ENCODE assay signal across 1 cellular context in the genomic region with DNA sequence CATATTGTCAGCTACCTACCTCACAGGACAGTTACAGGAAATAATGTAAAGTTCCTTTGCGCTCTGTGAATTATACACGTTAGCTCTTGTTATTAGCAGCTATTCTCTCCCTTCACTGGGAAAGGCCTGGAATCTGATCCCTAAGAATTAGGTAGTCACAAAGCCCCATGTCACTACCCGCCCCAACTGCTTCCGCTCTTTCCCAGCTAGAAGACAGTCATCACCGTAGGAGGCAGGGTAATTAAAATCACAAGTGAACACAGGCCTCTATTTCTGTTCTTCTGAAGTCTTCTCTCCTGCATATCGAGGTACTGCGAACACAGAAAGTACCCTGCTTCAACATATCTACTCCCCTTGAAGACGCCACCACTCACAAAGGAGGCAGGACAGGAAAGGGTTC.
TF ChIP-seq lines count a peak whose summit lies in the region.

No MANE protein-coding gene starts in this region.

TF ChIP-seq in HCT116, 20 proteins besides CTCF, POLR2A, EP300 and RAD21 (continued from another document):
- TF ChIP-seq, protein P1, sequence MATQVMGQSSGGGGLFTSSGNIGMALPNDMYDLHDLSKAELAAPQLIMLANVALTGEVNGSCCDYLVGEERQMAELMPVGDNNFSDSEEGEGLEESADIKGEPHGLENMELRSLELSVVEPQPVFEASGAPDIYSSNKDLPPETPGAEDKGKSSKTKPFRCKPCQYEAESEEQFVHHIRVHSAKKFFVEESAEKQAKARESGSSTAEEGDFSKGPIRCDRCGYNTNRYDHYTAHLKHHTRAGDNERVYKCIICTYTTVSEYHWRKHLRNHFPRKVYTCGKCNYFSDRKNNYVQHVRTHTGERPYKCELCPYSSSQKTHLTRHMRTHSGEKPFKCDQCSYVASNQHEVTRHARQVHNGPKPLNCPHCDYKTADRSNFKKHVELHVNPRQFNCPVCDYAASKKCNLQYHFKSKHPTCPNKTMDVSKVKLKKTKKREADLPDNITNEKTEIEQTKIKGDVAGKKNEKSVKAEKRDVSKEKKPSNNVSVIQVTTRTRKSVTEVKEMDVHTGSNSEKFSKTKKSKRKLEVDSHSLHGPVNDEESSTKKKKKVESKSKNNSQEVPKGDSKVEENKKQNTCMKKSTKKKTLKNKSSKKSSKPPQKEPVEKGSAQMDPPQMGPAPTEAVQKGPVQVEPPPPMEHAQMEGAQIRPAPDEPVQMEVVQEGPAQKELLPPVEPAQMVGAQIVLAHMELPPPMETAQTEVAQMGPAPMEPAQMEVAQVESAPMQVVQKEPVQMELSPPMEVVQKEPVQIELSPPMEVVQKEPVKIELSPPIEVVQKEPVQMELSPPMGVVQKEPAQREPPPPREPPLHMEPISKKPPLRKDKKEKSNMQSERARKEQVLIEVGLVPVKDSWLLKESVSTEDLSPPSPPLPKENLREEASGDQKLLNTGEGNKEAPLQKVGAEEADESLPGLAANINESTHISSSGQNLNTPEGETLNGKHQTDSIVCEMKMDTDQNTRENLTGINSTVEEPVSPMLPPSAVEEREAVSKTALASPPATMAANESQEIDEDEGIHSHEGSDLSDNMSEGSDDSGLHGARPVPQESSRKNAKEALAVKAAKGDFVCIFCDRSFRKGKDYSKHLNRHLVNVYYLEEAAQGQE (IDR thresholded peaks at IDR 0.05; ENCODE audit: low read depth) = no peak
- TF ChIP-seq EGR1 (IDR thresholded peaks at IDR 0.05; ENCODE audit: low read depth) (no peak), CBX3 (IDR thresholded peaks at IDR 0.05; ENCODE audit: low read depth) (no peak)
